Comparison of ENCODE assay signal across 18 cellular contexts in genomic region chr1:18668750-18669404, GRCh38. TPM values are rescaled to one million over a fixed set of nuclear protein-coding genes. Genes with fewer than 3 reads are reported as not detected.
DNase-seq lines count a peak whose midpoint lies in the region; ATAC-seq, FAIRE-seq and TF ChIP-seq lines count a peak whose summit lies in the region.
"Had no signal": no experiment of that assay in that cellular context is flagged by ENCODE, and none has a peak within 500 bp of the region (broad histone marks: within the 10 kb centered on the region; RNA-seq: fewer than 3 reads in every experiment).

No MANE protein-coding gene starts in this region.

- FAIRE-seq in keratinocyte (lab: Jason Lieb, UNC), result peak; percentile 98
- FAIRE-seq: A204.1 had no signal

- ATAC-seq in upper lobe of right lung, result peak; percentile 68
- ATAC-seq in naive thymus-derived CD4-positive, alpha-beta T cell, result no peak
- ATAC-seq: activated naive CD4-positive, alpha-beta T cell treated with anti-CD3 and anti-CD28 coated beads, Interleukin-2, amount 50 U/mL, for 72 hours; left lobe of liver; stimulated activated effector memory CD8-positive, alpha-beta T cell treated with anti-CD3 and anti-CD28 coated beads, Interleukin-12 subunit alpha, Interleukin-12 subunit beta, amount 100 ng/mL, for 72 hours had no signal

- H3K79me2 ChIP-seq in keratinocyte (ENCODE audit: control insufficient read depth, insufficient read depth, low read length), result no peaks in the 10 kb centered on the region
- H3K79me2 ChIP-seq: parathyroid adenoma had no signal

- H3K27ac ChIP-seq in keratinocyte (ENCODE audit: control insufficient read depth, insufficient read depth, low read length) (peak overlapping the region; percentile 44), upper lobe of right lung (no peak overlapping the region)
- H3K27ac ChIP-seq in naive thymus-derived CD4-positive, alpha-beta T cell (ENCODE audit: low read depth, low read length), result no peak overlapping the region
- H3K27ac ChIP-seq: brain microvascular endothelial cell, parathyroid adenoma, vagina had no signal

- H4K20me1 ChIP-seq in keratinocyte (ENCODE audit: control insufficient read depth, extremely low read depth, insufficient read depth, low read length), result no peaks in the 10 kb centered on the region

- H3K4me3 Mint-ChIP-seq in nephron progenitor cell, result no peak overlapping the region
- H3K4me3 Mint-ChIP-seq in naive thymus-derived CD4-positive, alpha-beta T cell, result no peak overlapping the region
- H3K4me3 Mint-ChIP-seq: stimulated activated effector memory CD8-positive, alpha-beta T cell treated with anti-CD3 and anti-CD28 coated beads, Interleukin-12 subunit alpha, Interleukin-12 subunit beta, amount 100 ng/mL, for 72 hours had no signal

- DNase-seq in NCI-H2196 (lab: John Stamatoyannopoulos, UW; ENCODE audit: unreplicated experiment) (peak; percentile 14), NCI-H2196 treated with DMSO at 0.1 percent for 48 hours (lab: John Stamatoyannopoulos, UW; ENCODE audit: unreplicated experiment) (no peak), adipocyte (ENCODE audit: low read depth) (peak; percentile 1), keratinocyte (ENCODE audit: low read depth, low spot score) (peak; percentile 65), upper lobe of right lung (no peak), T-helper 1 cell (no peak), nephron progenitor cell (no peak)
- DNase-seq in naive thymus-derived CD4-positive, alpha-beta T cell, result no peak
- DNase-seq: activated CD4-positive, alpha-beta T cell treated with anti-CD3 and anti-CD28 coated beads, Interleukin-2, amount 50 U/mL, for 4 hours; activated T-cell treated with anti-CD3 and anti-CD28 coated beads, Interleukin-2, amount 50 U/mL, for 1 hour; brain microvascular endothelial cell; NCI-H1105 treated with DMSO at 0.1 percent for 48 hours had no signal

- H3K4me1 Mint-ChIP-seq in nephron progenitor cell, result peaks cover 23% of the 10 kb centered on the region
- H3K4me1 Mint-ChIP-seq in naive thymus-derived CD4-positive, alpha-beta T cell, result peaks cover 5 to 32% (median 25%) of the 10 kb centered on the region in 7 donors
- H3K4me1 Mint-ChIP-seq: stimulated activated effector memory CD8-positive, alpha-beta T cell treated with anti-CD3 and anti-CD28 coated beads, Interleukin-12 subunit alpha, Interleukin-12 subunit beta, amount 100 ng/mL, for 72 hours had no signal

- intact Hi-C loops in upper lobe of right lung (cut with DNase I), result no loop called here
- intact Hi-C loops in naive thymus-derived CD4-positive, alpha-beta T cell (cut with micrococcal nuclease), result no loop called here

- CTCF ChIA-PET in naive thymus-derived CD4-positive, alpha-beta T cell (lab: Charles Lee), result interaction anchor here (1.3 kb wide), 1 partner anchor 12 kb away, joined by 6 read pairs; no protein-coding TSS in a partner anchor

- peaks cover 56% of the 10 kb centered on the region for H3K27me3 Mint-ChIP-seq in nephron progenitor cell (ENCODE audit: low read depth, poor library complexity)
- peaks cover 0 to 13% (median 7%) of the 10 kb centered on the region in 5 donors for H3K27me3 Mint-ChIP-seq in naive thymus-derived CD4-positive, alpha-beta T cell

- POLR2A ChIA-PET in naive thymus-derived CD4-positive, alpha-beta T cell (lab: Charles Lee), result no interaction called here

- H3K4me1 ChIP-seq in adipocyte (ENCODE audit: control insufficient read depth, insufficient read depth, low read length) (no peaks in the 10 kb centered on the region), keratinocyte (ENCODE audit: control insufficient read depth, extremely low read depth, insufficient read depth, low read length) (peaks cover 51% of the 10 kb centered on the region), upper lobe of right lung (peaks cover 5% of the 10 kb centered on the region)
- peaks cover 0 to 19% of the 10 kb centered on the region in 2 donors for H3K4me1 ChIP-seq in naive thymus-derived CD4-positive, alpha-beta T cell (ENCODE audit: control insufficient read depth in 2 of 2, insufficient read depth in 2 of 2, low read length in 2 of 2)
- H3K4me1 ChIP-seq: parathyroid adenoma had no signal

- dilution Hi-C loops in keratinocyte (cut with MboI; ENCODE audit: extremely low pct_ligation_motif_present, low sequenced_read_pairs), result no loop called here

- H3K36me3 ChIP-seq in adipocyte (ENCODE audit: control insufficient read depth, insufficient read depth, low read length, severe bottlenecking), result no peaks in the 10 kb centered on the region
- H3K36me3 ChIP-seq in keratinocyte (ENCODE audit: control insufficient read depth in 2 of 2, extremely low read depth in 1 of 2, insufficient read depth in 2 of 2, low read length in 2 of 2), result no peaks in the 10 kb centered on the region
- H3K36me3 ChIP-seq in upper lobe of right lung, result no peaks in the 10 kb centered on the region
- H3K36me3 ChIP-seq in naive thymus-derived CD4-positive, alpha-beta T cell (ENCODE audit: control insufficient read depth in 2 of 3, insufficient read depth in 3 of 3, low read length in 3 of 3), result no peaks in the 10 kb centered on the region
- H3K36me3 ChIP-seq: brain microvascular endothelial cell, vagina had no signal

- no peak for TF ChIP-seq CTCF in keratinocyte (optimal IDR thresholded peaks at IDR 0.05 in 1 of 3, IDR thresholded peaks at IDR 0.05 in 1 of 3, conservative IDR thresholded peaks at IDR 0.05 in 1 of 3; ENCODE audit: extremely low read depth in 1 of 3, insufficient read depth in 2 of 3, low read length in 3 of 3)
- no peak for TF ChIP-seq CTCF in upper lobe of right lung (IDR thresholded peaks at IDR 0.05)
- TF ChIP-seq CTCF in nephron progenitor cell (IDR thresholded peaks at IDR 0.05), result no peak

- H3K9me3 Mint-ChIP-seq in nephron progenitor cell, result no peaks in the 10 kb centered on the region
- no peaks in the 10 kb centered on the region for H3K9me3 Mint-ChIP-seq in naive thymus-derived CD4-positive, alpha-beta T cell
- H3K9me3 Mint-ChIP-seq: activated naive CD4-positive, alpha-beta T cell treated with anti-CD3 and anti-CD28 coated beads, Interleukin-2, amount 50 U/mL, for 72 hours; stimulated activated effector memory CD8-positive, alpha-beta T cell treated with anti-CD3 and anti-CD28 coated beads, Interleukin-12 subunit alpha, Interleukin-12 subunit beta, amount 100 ng/mL, for 72 hours had no signal

- H3K9ac ChIP-seq in adipocyte (ENCODE audit: low read length), result no peak overlapping the region
- no peak overlapping the region for H3K9ac ChIP-seq in keratinocyte (ENCODE audit: control insufficient read depth, extremely low read depth, insufficient read depth, low read length)
- H3K9ac ChIP-seq: parathyroid adenoma had no signal

- no peak overlapping the region for H3K4me3 ChIP-seq in adipocyte (ENCODE audit: low read length)
- no peak overlapping the region for H3K4me3 ChIP-seq in keratinocyte (ENCODE audit: control insufficient read depth in 2 of 3, extremely low read depth in 1 of 3, insufficient read depth in 2 of 3, low read depth in 1 of 3, low read length in 3 of 3)
- H3K4me3 ChIP-seq in upper lobe of right lung, result no peak overlapping the region
- no peak overlapping the region for H3K4me3 ChIP-seq in naive thymus-derived CD4-positive, alpha-beta T cell (ENCODE audit: low read length)
- H3K4me3 ChIP-seq: vagina had no signal

- H3K36me3 Mint-ChIP-seq in nephron progenitor cell (ENCODE audit: low read depth), result no peaks in the 10 kb centered on the region
- H3K36me3 Mint-ChIP-seq in naive thymus-derived CD4-positive, alpha-beta T cell, result no peaks in the 10 kb centered on the region
- H3K36me3 Mint-ChIP-seq: activated naive CD4-positive, alpha-beta T cell treated with anti-CD3 and anti-CD28 coated beads, Interleukin-2, amount 50 U/mL, for 72 hours; stimulated activated effector memory CD8-positive, alpha-beta T cell treated with anti-CD3 and anti-CD28 coated beads, Interleukin-12 subunit alpha, Interleukin-12 subunit beta, amount 100 ng/mL, for 72 hours had no signal

- no peak overlapping the region for H2AFZ ChIP-seq in keratinocyte (ENCODE audit: control insufficient read depth, low read length)
- H2AFZ ChIP-seq: parathyroid adenoma had no signal

- no peak overlapping the region for H3K27ac Mint-ChIP-seq in nephron progenitor cell
- H3K27ac Mint-ChIP-seq in naive thymus-derived CD4-positive, alpha-beta T cell, result peak overlapping the region in 2 of 9 donors; percentile 12 to 63
- H3K27ac Mint-ChIP-seq: activated naive CD4-positive, alpha-beta T cell treated with anti-CD3 and anti-CD28 coated beads, Interleukin-2, amount 50 U/mL, for 72 hours; stimulated activated effector memory CD8-positive, alpha-beta T cell treated with anti-CD3 and anti-CD28 coated beads, Interleukin-12 subunit alpha, Interleukin-12 subunit beta, amount 100 ng/mL, for 72 hours had no signal

- H3K9me3 ChIP-seq in adipocyte (ENCODE audit: control insufficient read depth, low read length) (no peaks in the 10 kb centered on the region), keratinocyte (ENCODE audit: control insufficient read depth, low read depth, low read length) (no peaks in the 10 kb centered on the region), upper lobe of right lung (no peaks in the 10 kb centered on the region)
- H3K9me3 ChIP-seq in naive thymus-derived CD4-positive, alpha-beta T cell (ENCODE audit: control insufficient read depth in 2 of 3, low read length in 3 of 3), result no peaks in the 10 kb centered on the region
- H3K9me3 ChIP-seq: vagina had no signal

- peaks cover 38% of the 10 kb centered on the region for H3K27me3 ChIP-seq in adipocyte (replicated peaks; ENCODE audit: control insufficient read depth, insufficient read depth, low read length)
- H3K27me3 ChIP-seq in keratinocyte (ENCODE audit: control insufficient read depth, extremely low read depth, insufficient read depth, low read length), result no peaks in the 10 kb centered on the region
- peaks cover 17% of the 10 kb centered on the region for H3K27me3 ChIP-seq in upper lobe of right lung
- H3K27me3 ChIP-seq in naive thymus-derived CD4-positive, alpha-beta T cell (ENCODE audit: control insufficient read depth in 2 of 2, insufficient read depth in 2 of 2, low read length in 2 of 2), result no peaks in the 10 kb centered on the region
- H3K27me3 ChIP-seq: brain microvascular endothelial cell, vagina had no signal

- H3K4me2 ChIP-seq in keratinocyte (ENCODE audit: control insufficient read depth, extremely low read depth, insufficient read depth, low read depth, low read length), result peak overlapping the region; percentile 29

- H3K9me1 ChIP-seq in keratinocyte (ENCODE audit: control insufficient read depth, extremely low read depth, insufficient read depth, low read length), result no peaks in the 10 kb centered on the region

RNA-seq across cellular contexts. Expression of gene PAX7, which starts 38.2 kb away (rescaled TPM):
- not detected in 3 replicates for polyA plus RNA-seq in keratinocyte
- polyA plus RNA-seq in keratinocyte (2011; ENCODE audit: low read depth), result not detected
- not detected in 2 replicates for polyA plus RNA-seq in keratinocyte (2011; cell fraction: cytosol; rRNA removed)
- not detected in 2 replicates for polyA plus RNA-seq in keratinocyte (2011; cell fraction: nucleus; rRNA removed)
- not detected in 2 replicates for polyA plus RNA-seq in keratinocyte (2012; ENCODE audit: low replicate concordance)
- 0.03 TPM in 1 of 3 replicates, not detected in the others for polyA minus RNA-seq in keratinocyte
- polyA minus RNA-seq in keratinocyte (2011; cell fraction: cytosol; rRNA and poly(A)+ RNA removed), result not detected
- polyA minus RNA-seq in keratinocyte (2011; cell fraction: nucleus; rRNA and poly(A)+ RNA removed), result not detected in 2 replicates
- total RNA-seq in upper lobe of right lung, result not detected
- total RNA-seq in naive thymus-derived CD4-positive, alpha-beta T cell, result not detected
- not detected for polyA plus RNA-seq in naive thymus-derived CD4-positive, alpha-beta T cell
- total RNA-seq: activated naive CD4-positive, alpha-beta T cell treated with anti-CD3 and anti-CD28 coated beads, Interleukin-2, amount 50 U/mL, for 72 hours; left lobe of liver; vagina had no signal

Comparison
In these comparisons a context has a peak if more than half of its experiments do, and no peak if none do; other contexts are left out.
1. DNase-seq: peak in NCI-H2196 (single experiment), adipocyte (single experiment) and keratinocyte (single experiment); none in NCI-H2196 treated with DMSO at 0.1 percent for 48 hours (single experiment), upper lobe of right lung (single experiment), T-helper 1 cell (0 of 5), nephron progenitor cell (single experiment) and naive thymus-derived CD4-positive, alpha-beta T cell (0 of 9).